In genomic region chr10:62084434-62084833, GRCh38 we compare ENCODE assay signal across 11 cellular contexts.
DNase-seq lines count a peak whose midpoint lies in the region; ATAC-seq and TF ChIP-seq lines count a peak whose summit lies in the region.
"Had no signal": no experiment of that assay in that cellular context is flagged by ENCODE, and none has a peak within 500 bp of the region (broad histone marks: within the 10 kb centered on the region; RNA-seq: fewer than 3 reads in every experiment).

No MANE protein-coding gene starts in this region.

- no peak overlapping the region for H3K4me3 Mint-ChIP-seq in activated T-cell treated with anti-CD3 and anti-CD28 coated beads, Interleukin-2, amount 50 U/mL, for 24 hours
- no peak overlapping the region for H3K4me3 Mint-ChIP-seq in activated T-cell treated with anti-CD3 and anti-CD28 coated beads, Interleukin-2, amount 50 U/mL, for 4 hours

- peaks cover 99% of the 10 kb centered on the region for H3K36me3 Mint-ChIP-seq in activated T-cell treated with anti-CD3 and anti-CD28 coated beads, Interleukin-2, amount 50 U/mL, for 24 hours (ENCODE audit: low read depth)
- H3K36me3 Mint-ChIP-seq in activated T-cell treated with anti-CD3 and anti-CD28 coated beads, Interleukin-2, amount 50 U/mL, for 4 hours (ENCODE audit: insufficient read depth), result peaks cover 63% of the 10 kb centered on the region

- H3K27ac ChIP-seq in lower lobe of right lung (peak overlapping the region; percentile 2), suprapubic skin (peak overlapping the region; percentile 88)
- H3K27ac ChIP-seq: neutrophil had no signal

- no peak overlapping the region for H3K4me3 ChIP-seq in lower lobe of right lung
- no peak overlapping the region for H3K4me3 ChIP-seq in suprapubic skin

- no peaks in the 10 kb centered on the region for H3K27me3 Mint-ChIP-seq in activated T-cell treated with anti-CD3 and anti-CD28 coated beads, Interleukin-2, amount 50 U/mL, for 24 hours
- H3K27me3 Mint-ChIP-seq in activated T-cell treated with anti-CD3 and anti-CD28 coated beads, Interleukin-2, amount 50 U/mL, for 4 hours (ENCODE audit: low read depth), result no peaks in the 10 kb centered on the region

- H3K4me1 ChIP-seq in lower lobe of right lung (peaks cover 37% of the 10 kb centered on the region), suprapubic skin (peaks cover 54% of the 10 kb centered on the region)

- no peak for ATAC-seq in activated T-cell treated with anti-CD3 and anti-CD28 coated beads, Interleukin-2, amount 50 U/mL, for 4 hours
- no peak for ATAC-seq in lower lobe of right lung

- TF ChIP-seq CTCF in lower lobe of right lung (IDR thresholded peaks at IDR 0.05) (no peak), suprapubic skin (IDR thresholded peaks at IDR 0.05) (no peak)

- TF ChIP-seq POLR2A in suprapubic skin (IDR thresholded peaks at IDR 0.05), result no peak

- peaks cover 84% of the 10 kb centered on the region for H3K4me1 Mint-ChIP-seq in activated T-cell treated with anti-CD3 and anti-CD28 coated beads, Interleukin-2, amount 50 U/mL, for 24 hours (ENCODE audit: low read depth)
- H3K4me1 Mint-ChIP-seq in activated T-cell treated with anti-CD3 and anti-CD28 coated beads, Interleukin-2, amount 50 U/mL, for 4 hours (ENCODE audit: low read depth), result peaks cover 77% of the 10 kb centered on the region

- intact Hi-C loops in lower lobe of right lung (cut with DNase I), result no loop called here

- WGBS in suprapubic skin, result 42% methylated on average over 2 of the region's 2 CpGs

- DNase-seq in activated T-cell treated with anti-CD3 and anti-CD28 coated beads, Interleukin-2, amount 50 U/mL, for 24 hours, result no peak
- no peak for DNase-seq in activated T-cell treated with anti-CD3 and anti-CD28 coated beads, Interleukin-2, amount 50 U/mL, for 4 hours
- DNase-seq in amniotic epithelial cell (ENCODE audit: low read depth), result peak; percentile 71
- no peak for DNase-seq in lower lobe of right lung
- no peak for DNase-seq in suprapubic skin (ENCODE audit: low spot score in 2 of 2)
- DNase-seq in stimulated activated CD4-positive, alpha-beta T cell treated with anti-CD3 and anti-CD28 coated beads, Interleukin-4, amount 100 ng/mL, for 4 hours, result no peak
- DNase-seq in GF-D8 (lab: John Stamatoyannopoulos, UW), result no peak
- DNase-seq in NCI-H1105 (lab: John Stamatoyannopoulos, UW), result no peak
- DNase-seq: activated CD4-positive, alpha-beta T cell treated with anti-CD3 and anti-CD28 coated beads, Interleukin-2, amount 50 U/mL, for 1 hour; cerebellar nuclear complex had no signal

- peaks cover 4% of the 10 kb centered on the region for H3K9me3 Mint-ChIP-seq in activated T-cell treated with anti-CD3 and anti-CD28 coated beads, Interleukin-2, amount 50 U/mL, for 24 hours
- no peaks in the 10 kb centered on the region for H3K9me3 Mint-ChIP-seq in activated T-cell treated with anti-CD3 and anti-CD28 coated beads, Interleukin-2, amount 50 U/mL, for 4 hours

- H3K9me3 ChIP-seq in lower lobe of right lung (no peaks in the 10 kb centered on the region), suprapubic skin (no peaks in the 10 kb centered on the region)
- H3K9me3 ChIP-seq: neutrophil had no signal

- H3K27ac Mint-ChIP-seq in activated T-cell treated with anti-CD3 and anti-CD28 coated beads, Interleukin-2, amount 50 U/mL, for 24 hours, result peak overlapping the region; percentile 95

- no peaks in the 10 kb centered on the region for H3K27me3 ChIP-seq in lower lobe of right lung (ENCODE audit: low read depth)
- H3K27me3 ChIP-seq in suprapubic skin, result no peaks in the 10 kb centered on the region
- H3K27me3 ChIP-seq: neutrophil had no signal

- TF ChIP-seq EP300 in suprapubic skin (IDR thresholded peaks at IDR 0.05), result no peak

- peaks cover 27% of the 10 kb centered on the region for H3K36me3 ChIP-seq in lower lobe of right lung
- peaks cover 21% of the 10 kb centered on the region for H3K36me3 ChIP-seq in suprapubic skin
- H3K36me3 ChIP-seq: neutrophil had no signal
